In genomic region chrX:71221145-71221544, GRCh38 we compare ENCODE assay signal across 26 cellular contexts. TPM values are rescaled to one million over a fixed set of nuclear protein-coding genes. Genes with fewer than 3 reads are reported as not detected.
A peak's percentile ranks its signal among the peaks of the same experiment; 100 is the strongest.
DNase-seq lines count a peak whose midpoint lies in the region; ATAC-seq, FAIRE-seq and TF ChIP-seq lines count a peak whose summit lies in the region.
"Had no signal": no experiment of that assay in that cellular context is flagged by ENCODE, and none has a peak within 500 bp of the region (broad histone marks: within the 10 kb centered on the region; RNA-seq: fewer than 3 reads in every experiment).

No MANE protein-coding gene starts in this region.

- TF ChIP-seq EP300 in HepG2 (IDR thresholded peaks at IDR 0.05; ENCODE audit: low read depth in 2 of 2, low read length in 2 of 2) (no peak), HepG2 (CRISPR knock-in tag; IDR thresholded peaks at IDR 0.05; ENCODE audit: borderline replicate concordance) (no peak)

- CTCF ChIA-PET in HepG2 (lab: Yijun Ruan, JAX; ENCODE audit: low intra/inter-chr PET ratio, low total read pairs), result no interaction called here

- POLR2A ChIA-PET in HepG2 (lab: Yijun Ruan, JAX), result interaction anchor here (0.6 to 7.1 kb wide), 3 partner anchors 39 to 158 kb away, joined by 3 to 61 read pairs (median 7); partner anchors contain the start of gene NONO

- ATAC-seq in HepG2, result no peak
- no peak for ATAC-seq in right lobe of liver
- ATAC-seq in GM18519 (IDR thresholded peaks at IDR 0.05; ENCODE audit: low FRiP score, unreplicated experiment), result no peak
- ATAC-seq: GM12878 had no signal

- no peak overlapping the region for H3K4me2 ChIP-seq in HepG2 (ENCODE audit: low read depth, low read length)
- H3K4me2 ChIP-seq: BLaER1 treated with 17β-estradiol and CSF1 and Interleukin-3, amounts not matched to agents 10 nM and 100 nM had no signal

- TF ChIP-seq POLR2A in HepG2 (IDR thresholded peaks at IDR 0.05; ENCODE audit: insufficient read depth in 1 of 2, low read depth in 2 of 2, low read length in 2 of 2) (no peak), right lobe of liver (IDR thresholded peaks at IDR 0.05) (no peak)

- no peak for DNase-seq in HepG2 (ENCODE audit: low spot score)
- no peak for DNase-seq in right lobe of liver
- DNase-seq in substantia nigra (lab: John Stamatoyannopoulos, UW), result no peak
- DNase-seq in NCI-H226, result no peak
- DNase-seq in nucleus accumbens (lab: John Stamatoyannopoulos, UW), result no peak
- DNase-seq: ACHN; AML-193; BE2C; CD4-positive, alpha-beta T cell; CD8-positive, alpha-beta memory T cell; DMS 273 treated with DMSO at 0.1 percent for 48 hours; DMS79; EL; GDM1; GM23248; H7; HCEC 1CT had no signal

- H3K4me1 ChIP-seq in HepG2 (ENCODE audit: insufficient read depth, low read length) (peaks cover 71% of the 10 kb centered on the region), right lobe of liver (peaks cover 0 to 55% (median 12%) of the 10 kb centered on the region in 4 donors)
- H3K4me1 ChIP-seq: BE2C had no signal

- no peak overlapping the region for H3K9ac ChIP-seq in HepG2 (ENCODE audit: insufficient read depth, low read depth, low read length)
- H3K9ac ChIP-seq: BLaER1 treated with 17β-estradiol and CSF1 and Interleukin-3, amounts not matched to agents 10 nM and 100 nM; GM23248 had no signal

- H3K79me2 ChIP-seq in HepG2 (ENCODE audit: insufficient read depth, low read length), result peaks cover 22% of the 10 kb centered on the region

- H3K27ac ChIP-seq in HepG2 (ENCODE audit: extremely low read length, insufficient read depth, low read length) (peak overlapping the region; percentile 51), right lobe of liver (no peak overlapping the region), cingulate gyrus (ENCODE audit: low read depth, low read length) (peak overlapping the region; percentile 23), substantia nigra (ENCODE audit: low read depth, low read length, poor library complexity, severe bottlenecking) (peak overlapping the region; percentile 93)
- H3K27ac ChIP-seq: 22Rv1; BLaER1 treated with 17β-estradiol and CSF1 and Interleukin-3, amounts not matched to agents 10 nM and 100 nM; GM23248 had no signal

- BruUV-seq in HepG2 (replicated peaks; lab: Mats Ljungman, UMichigan), result no TSS peak

- TF ChIP-seq CTCF in HepG2 (CRISPR knock-in tag; IDR thresholded peaks at IDR 0.05), result no peak
- no peak for TF ChIP-seq CTCF in right lobe of liver (IDR thresholded peaks at IDR 0.05)

- H4K20me1 ChIP-seq in HepG2 (ENCODE audit: insufficient read depth, low read length), result no peaks in the 10 kb centered on the region
- H4K20me1 ChIP-seq: BLaER1 treated with 17β-estradiol and CSF1 and Interleukin-3, amounts not matched to agents 10 nM and 100 nM had no signal

- H3K36me3 ChIP-seq in HepG2 (replicated peaks in 1 of 2; ENCODE audit: control insufficient read depth in 1 of 2, insufficient read depth in 2 of 2, low read length in 2 of 2) (no peaks in the 10 kb centered on the region), right lobe of liver (peaks cover 0 to 10% (median 0%) of the 10 kb centered on the region in 4 donors)
- H3K36me3 ChIP-seq: BE2C; BLaER1 treated with 17β-estradiol and CSF1 and Interleukin-3, amounts not matched to agents 10 nM and 100 nM had no signal

- H2AFZ ChIP-seq in HepG2 (ENCODE audit: low read length), result no peak overlapping the region
- H2AFZ ChIP-seq: GM23248 had no signal

- TF ChIP-seq RAD21 in HepG2 (CRISPR knock-in tag; IDR thresholded peaks at IDR 0.05), result no peak

- in situ Hi-C loops in HepG2 (cut with HindIII; ENCODE audit: extremely low pct_ligation_motif_present, low pct_unique_long_range_greater_than_20kb), result loop anchor here (10.0 kb wide), 1 partner anchor 64 kb away; the partner anchor contains the start of gene NONO

- no CpG with 5 or more reads among the region's 1 CpG for WGBS in HepG2 (ENCODE audit: low lambda C conversion rate)
- no CpG with 5 or more reads among the region's 1 CpG for WGBS in right lobe of liver (ENCODE audit: insufficient coverage, low coverage, low lambda C conversion rate, missing lambda C conversion rate)

- FAIRE-seq in HepG2 (lab: Jason Lieb, UNC), result no peak
- FAIRE-seq: A204.1, D721Med, GM12878, H1 had no signal

- intact Hi-C loops in HepG2 (cut with micrococcal nuclease; ENCODE audit: unreplicated experiment), result no loop called here
- intact Hi-C loops in right lobe of liver (cut with DNase I), result no loop called here

- H3K27me3 ChIP-seq in HepG2 (ENCODE audit: control insufficient read depth in 1 of 2, insufficient read depth in 2 of 2, low read length in 2 of 2), result no peaks in the 10 kb centered on the region
- no peaks in the 10 kb centered on the region for H3K27me3 ChIP-seq in right lobe of liver
- H3K27me3 ChIP-seq: BE2C had no signal

- H3K4me3 ChIP-seq in HepG2 (replicated peaks in 1 of 3; ENCODE audit: insufficient read depth in 1 of 3, low read depth in 2 of 3, low read length in 3 of 3) (no peak overlapping the region), right lobe of liver (no peak overlapping the region)
- H3K4me3 ChIP-seq: BLaER1 treated with 17β-estradiol and CSF1 and Interleukin-3, amounts not matched to agents 10 nM and 100 nM; GM12878; GM23248 had no signal

- no peaks in the 10 kb centered on the region for H3K9me3 ChIP-seq in HepG2 (ENCODE audit: low read length)
- H3K9me3 ChIP-seq in right lobe of liver, result no peaks in the 10 kb centered on the region
- H3K9me3 ChIP-seq: BE2C; BLaER1 treated with 17β-estradiol and CSF1 and Interleukin-3, amounts not matched to agents 10 nM and 100 nM had no signal

TF ChIP-seq in HepG2, 621 proteins besides CTCF, POLR2A, EP300 and RAD21:
- TF ChIP-seq ZNF251 (CRISPR knock-in tag; IDR thresholded peaks at IDR 0.05) (no peak), CHCHD3 (CRISPR knock-in tag; IDR thresholded peaks at IDR 0.05) (no peak), ZNF572 (CRISPR knock-in tag; IDR thresholded peaks at IDR 0.05) (no peak)

RNA-seq across cellular contexts. Expression of gene GJB1, which starts 1.9 kb away (rescaled TPM):
- total RNA-seq in HepG2 (2016; rRNA removed; fragmentation: Illumina TruSeq; extraction: Trizol) (47.8 and 111 TPM in 2 replicates), right lobe of liver (100 to 1,000 TPM; 120 to 329 (median 205) TPM)
- 30.0 and 31.9 TPM in 2 replicates for total RNA-seq in HepG2 (2016; cell fraction: cytosol; rRNA removed; fragmentation: Illumina TruSeq; extraction: Trizol; ENCODE audit: low read depth)
- total RNA-seq in HepG2 (2016; cell fraction: insoluble cytoplasmic fraction; rRNA removed; fragmentation: Illumina TruSeq; extraction: Trizol), result 43.6 and 115 TPM in 2 replicates
- 50.9 and 52.8 TPM in 2 replicates for total RNA-seq in HepG2 (2016; cell fraction: membrane; rRNA removed; fragmentation: Illumina TruSeq; extraction: Trizol)
- total RNA-seq in HepG2 (2016; cell fraction: nucleus; rRNA removed; fragmentation: Illumina TruSeq; extraction: Trizol), result 68.5 and 79.5 TPM in 2 replicates
- 161 and 197 TPM in 2 replicates for polyA plus RNA-seq in HepG2 (2011; rRNA removed)
- polyA plus RNA-seq in HepG2 (2011; cell fraction: cytosol; rRNA removed), result 307 and 330 TPM in 2 replicates
- 86.1 and 111 TPM in 2 replicates for polyA plus RNA-seq in HepG2 (2011; cell fraction: nucleus; rRNA removed)
- 102 and 110 TPM in 2 replicates for polyA plus RNA-seq in HepG2 (2012)
- polyA plus RNA-seq in HepG2 (2016; cell fraction: cytosol; fragmentation: Illumina TruSeq; extraction: Trizol; ENCODE audit: low read depth), result 39.6 and 40.8 TPM in 2 replicates
- 45.8 and 50.6 TPM in 2 replicates for polyA plus RNA-seq in HepG2 (2016; cell fraction: insoluble cytoplasmic fraction; fragmentation: Illumina TruSeq; extraction: Trizol; ENCODE audit: low read depth)
- polyA plus RNA-seq in HepG2 (2016; cell fraction: membrane; fragmentation: Illumina TruSeq; extraction: Trizol; ENCODE audit: low read depth), result 50.7 and 51.5 TPM in 2 replicates
- polyA plus RNA-seq in HepG2 (2016; cell fraction: nucleus; fragmentation: Illumina TruSeq; extraction: Trizol; ENCODE audit: insufficient read depth, low read depth), result 115 and 127 TPM in 2 replicates
- 332 TPM in 1 of 2 replicates, not detected in the other for polyA minus RNA-seq in HepG2 (2011; rRNA and poly(A)+ RNA removed; ENCODE audit: low replicate concordance)
- 64.5 and 82.6 TPM in 2 replicates for polyA minus RNA-seq in HepG2 (2011; cell fraction: cytosol; rRNA and poly(A)+ RNA removed)
- polyA minus RNA-seq in HepG2 (2011; cell fraction: nucleus; rRNA and poly(A)+ RNA removed), result 18.2 and 29.2 TPM in 2 replicates
- total RNA-seq: CD4-positive, alpha-beta T cell; CD8-positive, alpha-beta memory T cell; GM12878; GM23248; H1 had no signal
- polyA plus RNA-seq: CD14-positive monocyte; CD8-positive, alpha-beta memory T cell; GM12878; GM23248 had no signal

RNA-seq across cellular contexts. Expression of gene ZMYM3, which starts 32.8 kb away (rescaled TPM):
- 26.4 and 34.7 TPM in 2 replicates for total RNA-seq in HepG2 (2016; rRNA removed; fragmentation: Illumina TruSeq; extraction: Trizol)
- total RNA-seq in HepG2 (2016; cell fraction: cytosol; rRNA removed; fragmentation: Illumina TruSeq; extraction: Trizol; ENCODE audit: low read depth), result 4.0 and 4.2 TPM in 2 replicates
- total RNA-seq in HepG2 (2016; cell fraction: insoluble cytoplasmic fraction; rRNA removed; fragmentation: Illumina TruSeq; extraction: Trizol), result 26.2 and 32.3 TPM in 2 replicates
- 8.5 and 9.0 TPM in 2 replicates for total RNA-seq in HepG2 (2016; cell fraction: membrane; rRNA removed; fragmentation: Illumina TruSeq; extraction: Trizol)
- 27.9 and 28.4 TPM in 2 replicates for total RNA-seq in HepG2 (2016; cell fraction: nucleus; rRNA removed; fragmentation: Illumina TruSeq; extraction: Trizol)
- 35.4 and 41.5 TPM in 2 replicates for polyA plus RNA-seq in HepG2 (2011; rRNA removed)
- polyA plus RNA-seq in HepG2 (2011; cell fraction: cytosol; rRNA removed), result 22.2 and 22.7 TPM in 2 replicates
- 139 and 141 TPM in 2 replicates for polyA plus RNA-seq in HepG2 (2011; cell fraction: nucleus; rRNA removed)
- 34.7 and 36.0 TPM in 2 replicates for polyA plus RNA-seq in HepG2 (2012)
- polyA plus RNA-seq in HepG2 (2016; cell fraction: cytosol; fragmentation: Illumina TruSeq; extraction: Trizol; ENCODE audit: low read depth), result 1.3 and 1.5 TPM in 2 replicates
- polyA plus RNA-seq in HepG2 (2016; cell fraction: insoluble cytoplasmic fraction; fragmentation: Illumina TruSeq; extraction: Trizol; ENCODE audit: low read depth), result 23.8 and 29.3 TPM in 2 replicates
- 3.9 and 4.4 TPM in 2 replicates for polyA plus RNA-seq in HepG2 (2016; cell fraction: membrane; fragmentation: Illumina TruSeq; extraction: Trizol; ENCODE audit: low read depth)
- polyA plus RNA-seq in HepG2 (2016; cell fraction: nucleus; fragmentation: Illumina TruSeq; extraction: Trizol; ENCODE audit: insufficient read depth, low read depth), result 56.0 and 62.2 TPM in 2 replicates
- 41.9 and 70.9 TPM in 2 replicates for polyA minus RNA-seq in HepG2 (2011; rRNA and poly(A)+ RNA removed; ENCODE audit: low replicate concordance)
- 35.6 and 37.1 TPM in 2 replicates for polyA minus RNA-seq in HepG2 (2011; cell fraction: cytosol; rRNA and poly(A)+ RNA removed)
- 37.1 and 49.9 TPM in 2 replicates for polyA minus RNA-seq in HepG2 (2011; cell fraction: nucleus; rRNA and poly(A)+ RNA removed)
- total RNA-seq in right lobe of liver, result 10 to 100 TPM in 3 of 6 experiments, 1 to 10 TPM in 3; 8.2 to 13.7 (median 10.1) TPM

Comparison
In these comparisons a context has a peak if more than half of its experiments do, and no peak if none do; other contexts are left out.
1. H3K27ac ChIP-seq: peak in HepG2 (single experiment), cingulate gyrus (single experiment) and substantia nigra (single experiment); none in right lobe of liver (0 of 3).